1 cellular context compared by ENCODE assay signal in genomic region chr12:12764824-12765223, GRCh38.
TF ChIP-seq lines count a peak whose summit lies in the region.

No MANE protein-coding gene starts in this region.

TF ChIP-seq in GM23338, 12 proteins besides CTCF, POLR2A, EP300 and RAD21 (continued from another document):
- TF ChIP-seq ZNF462 (CRISPR knock-in tag; IDR thresholded peaks at IDR 0.05) (no peak), JUNB (IDR thresholded peaks at IDR 0.05; ENCODE audit: unreplicated experiment) (no peak), NANOG (IDR thresholded peaks at IDR 0.05; ENCODE audit: borderline replicate concordance) (no peak), ETS1 (IDR thresholded peaks at IDR 0.05) (no peak), EZH2 (IDR thresholded peaks at IDR 0.05; ENCODE audit: low read depth, unreplicated experiment) (no peak), EZH2phosphoT487 (IDR thresholded peaks at IDR 0.05; ENCODE audit: unreplicated experiment) (no peak)
